1 cellular context compared by ENCODE assay signal in the genomic region with DNA sequence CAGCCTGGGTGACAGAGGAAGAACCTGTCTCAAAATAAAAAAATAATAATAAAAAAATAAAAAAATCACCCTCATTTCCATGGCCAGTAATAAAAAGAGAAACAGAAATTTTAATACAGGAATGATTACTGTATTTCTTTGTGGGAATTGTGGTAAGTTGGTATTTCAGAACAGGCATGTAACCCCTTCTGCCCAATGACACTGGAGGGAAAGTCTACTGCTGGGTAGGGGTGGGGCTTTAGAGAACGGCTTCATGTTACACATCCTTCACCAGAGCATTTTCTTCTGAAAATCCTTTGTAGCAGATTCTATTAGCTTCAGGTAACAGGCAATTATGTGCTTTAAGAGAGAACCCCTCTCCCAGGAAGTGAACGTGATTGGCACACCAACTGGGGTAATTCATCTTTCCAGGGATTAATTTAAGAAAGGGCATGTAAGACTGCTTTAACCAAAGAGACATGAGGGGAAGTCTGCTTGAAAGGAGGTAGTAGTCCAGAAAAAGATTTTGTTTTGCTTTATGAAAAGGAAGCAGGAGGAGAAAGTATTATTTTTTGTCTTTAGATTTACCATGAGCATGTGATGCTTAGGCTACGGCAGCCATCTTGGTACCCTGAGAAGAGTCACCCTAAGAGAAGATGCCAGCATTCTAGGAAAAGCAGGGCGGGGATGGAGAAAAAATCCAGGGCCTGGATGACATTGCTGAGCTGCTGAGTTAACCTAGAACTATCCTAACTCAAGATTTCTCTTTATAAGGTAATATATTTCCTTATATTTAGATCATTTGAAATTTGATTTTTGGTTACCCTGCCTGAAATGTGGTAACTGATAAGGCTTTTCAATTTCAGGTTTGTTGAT.
TF ChIP-seq lines count a peak whose summit lies in the region.

No MANE protein-coding gene starts in this region.

TF ChIP-seq in WTC11, 78 proteins besides CTCF, POLR2A, EP300 and RAD21 (continued from another document):
- TF ChIP-seq, protein P1, sequence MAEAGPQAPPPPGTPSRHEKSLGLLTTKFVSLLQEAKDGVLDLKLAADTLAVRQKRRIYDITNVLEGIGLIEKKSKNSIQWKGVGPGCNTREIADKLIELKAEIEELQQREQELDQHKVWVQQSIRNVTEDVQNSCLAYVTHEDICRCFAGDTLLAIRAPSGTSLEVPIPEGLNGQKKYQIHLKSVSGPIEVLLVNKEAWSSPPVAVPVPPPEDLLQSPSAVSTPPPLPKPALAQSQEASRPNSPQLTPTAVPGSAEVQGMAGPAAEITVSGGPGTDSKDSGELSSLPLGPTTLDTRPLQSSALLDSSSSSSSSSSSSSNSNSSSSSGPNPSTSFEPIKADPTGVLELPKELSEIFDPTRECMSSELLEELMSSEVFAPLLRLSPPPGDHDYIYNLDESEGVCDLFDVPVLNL (CRISPR knock-in tag; IDR thresholded peaks at IDR 0.05; ENCODE audit: borderline replicate concordance, low read depth) = no peak
- TF ChIP-seq GTF2I (CRISPR knock-in tag; conservative IDR thresholded peaks at IDR 0.05) (no peak), CBFB (CRISPR knock-in tag; IDR thresholded peaks at IDR 0.05; ENCODE audit: low read depth) (no peak), RORB (CRISPR knock-in tag; IDR thresholded peaks at IDR 0.05) (no peak), FOXK1 (CRISPR knock-in tag; IDR thresholded peaks at IDR 0.05) (no peak), JAZF1 (CRISPR knock-in tag; IDR thresholded peaks at IDR 0.05) (no peak), NR2C2 (CRISPR knock-in tag; IDR thresholded peaks at IDR 0.05) (no peak), ELF4 (CRISPR knock-in tag; IDR thresholded peaks at IDR 0.05; ENCODE audit: low read depth) (no peak), ETV6 (CRISPR knock-in tag; IDR thresholded peaks at IDR 0.05) (no peak), TP53 (CRISPR knock-in tag; IDR thresholded peaks at IDR 0.05) (no peak), ZNF263 (CRISPR knock-in tag; IDR thresholded peaks at IDR 0.05; ENCODE audit: low read depth) (no peak)
- TF ChIP-seq, protein P2, sequence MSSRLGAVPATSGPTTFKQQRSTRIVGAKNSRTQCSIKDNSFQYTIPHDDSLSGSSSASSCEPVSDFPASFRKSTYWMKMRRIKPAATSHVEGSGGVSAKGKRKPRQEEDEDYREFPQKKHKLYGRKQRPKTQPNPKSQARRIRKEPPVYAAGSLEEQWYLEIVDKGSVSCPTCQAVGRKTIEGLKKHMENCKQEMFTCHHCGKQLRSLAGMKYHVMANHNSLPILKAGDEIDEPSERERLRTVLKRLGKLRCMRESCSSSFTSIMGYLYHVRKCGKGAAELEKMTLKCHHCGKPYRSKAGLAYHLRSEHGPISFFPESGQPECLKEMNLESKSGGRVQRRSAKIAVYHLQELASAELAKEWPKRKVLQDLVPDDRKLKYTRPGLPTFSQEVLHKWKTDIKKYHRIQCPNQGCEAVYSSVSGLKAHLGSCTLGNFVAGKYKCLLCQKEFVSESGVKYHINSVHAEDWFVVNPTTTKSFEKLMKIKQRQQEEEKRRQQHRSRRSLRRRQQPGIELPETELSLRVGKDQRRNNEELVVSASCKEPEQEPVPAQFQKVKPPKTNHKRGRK (CRISPR knock-in tag; IDR thresholded peaks at IDR 0.05; ENCODE audit: borderline replicate concordance) = no peak
- TF ChIP-seq, protein P3, sequence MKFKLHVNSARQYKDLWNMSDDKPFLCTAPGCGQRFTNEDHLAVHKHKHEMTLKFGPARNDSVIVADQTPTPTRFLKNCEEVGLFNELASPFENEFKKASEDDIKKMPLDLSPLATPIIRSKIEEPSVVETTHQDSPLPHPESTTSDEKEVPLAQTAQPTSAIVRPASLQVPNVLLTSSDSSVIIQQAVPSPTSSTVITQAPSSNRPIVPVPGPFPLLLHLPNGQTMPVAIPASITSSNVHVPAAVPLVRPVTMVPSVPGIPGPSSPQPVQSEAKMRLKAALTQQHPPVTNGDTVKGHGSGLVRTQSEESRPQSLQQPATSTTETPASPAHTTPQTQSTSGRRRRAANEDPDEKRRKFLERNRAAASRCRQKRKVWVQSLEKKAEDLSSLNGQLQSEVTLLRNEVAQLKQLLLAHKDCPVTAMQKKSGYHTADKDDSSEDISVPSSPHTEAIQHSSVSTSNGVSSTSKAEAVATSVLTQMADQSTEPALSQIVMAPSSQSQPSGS (CRISPR knock-in tag; IDR thresholded peaks at IDR 0.05; ENCODE audit: borderline replicate concordance, low read depth) = no peak
- TF ChIP-seq, protein P4, sequence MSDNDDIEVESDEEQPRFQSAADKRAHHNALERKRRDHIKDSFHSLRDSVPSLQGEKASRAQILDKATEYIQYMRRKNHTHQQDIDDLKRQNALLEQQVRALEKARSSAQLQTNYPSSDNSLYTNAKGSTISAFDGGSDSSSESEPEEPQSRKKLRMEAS (CRISPR knock-in tag; IDR thresholded peaks at IDR 0.05) = no peak
